In the genomic region with DNA sequence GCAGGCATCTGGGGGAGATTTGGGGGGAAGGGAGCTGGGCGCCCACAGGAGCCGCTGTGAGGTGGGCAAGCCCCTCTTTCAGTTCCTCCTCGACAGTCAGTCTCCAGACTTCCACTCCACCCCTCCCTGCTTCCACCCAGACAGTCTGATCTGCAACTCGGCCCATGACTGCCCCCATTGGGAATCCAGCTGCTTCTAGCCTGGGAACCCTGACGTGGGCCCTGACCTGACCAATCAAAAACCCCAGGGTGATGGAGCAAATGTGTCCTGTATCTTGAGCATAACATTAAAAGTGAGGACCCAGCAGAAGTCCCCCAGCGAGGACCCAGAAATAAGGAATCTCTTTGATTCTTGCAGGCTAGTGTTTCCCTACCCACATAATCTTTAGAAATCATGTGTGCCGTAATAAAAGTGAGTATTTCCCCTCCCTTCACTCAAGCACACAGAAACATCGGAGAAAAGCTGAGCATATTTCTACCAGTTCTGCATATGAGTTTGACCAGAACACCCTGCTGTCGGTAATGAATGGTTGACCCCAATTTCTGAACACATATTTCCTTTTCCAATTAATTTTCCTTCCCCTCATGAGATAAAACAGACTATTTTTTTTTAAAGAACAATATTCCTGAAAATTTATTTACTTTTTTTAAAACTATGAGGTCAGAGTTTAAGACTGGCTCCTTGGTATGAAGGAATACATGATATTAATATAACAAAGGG, we compare ENCODE assay signal across 9 cellular contexts. TPM values are rescaled to one million over a fixed set of nuclear protein-coding genes. Genes with fewer than 3 reads are reported as not detected.
DNase-seq lines count a peak whose midpoint lies in the region; ATAC-seq and TF ChIP-seq lines count a peak whose summit lies in the region.
"Had no signal": no experiment of that assay in that cellular context is flagged by ENCODE, and none has a peak within 500 bp of the region (broad histone marks: within the 10 kb centered on the region; RNA-seq: fewer than 3 reads in every experiment).

No MANE protein-coding gene starts in this region.

- ATAC-seq in GM21619 (IDR thresholded peaks at IDR 0.05; ENCODE audit: unreplicated experiment): peak; percentile 68
- no peak for ATAC-seq in HG03521 (IDR thresholded peaks at IDR 0.05; ENCODE audit: unreplicated experiment)

- peaks cover 43% of the 10 kb centered on the region for H3K4me1 ChIP-seq in fibroblast of lung (ENCODE audit: control insufficient read depth, extremely low read depth, insufficient read depth, low read length)
- H3K4me1 ChIP-seq in sigmoid colon: peaks cover 0 to 90% (median 72%) of the 10 kb centered on the region in 4 donors
- H3K4me1 ChIP-seq in prostate gland (replicated peaks): peaks cover 9% of the 10 kb centered on the region

- no peak overlapping the region for H2AFZ ChIP-seq in fibroblast of lung (ENCODE audit: low read length)

- intact Hi-C loops in sigmoid colon (cut with DNase I): loop anchor here (10.0 kb wide), 1 partner anchor 244 kb away; the partner anchor contains the start of genes ALKBH2 and UNG
- intact Hi-C loops in prostate gland (cut with DNase I): no loop called here

- TF ChIP-seq CTCF in fibroblast of lung (conservative IDR thresholded peaks at IDR 0.05 in 1 of 2, IDR thresholded peaks at IDR 0.05 in 1 of 2; ENCODE audit: low read depth in 1 of 2, low read length in 2 of 2) (peak in 1 of 2 donors; percentile 23), sigmoid colon (IDR thresholded peaks at IDR 0.05) (no peak), prostate gland (IDR thresholded peaks at IDR 0.05) (no peak)

- H3K36me3 ChIP-seq in fibroblast of lung (ENCODE audit: control insufficient read depth, insufficient read depth, low read length) (peaks cover 22% of the 10 kb centered on the region), sigmoid colon (peaks cover 0 to 28% (median 14%) of the 10 kb centered on the region in 4 donors), prostate gland (no peaks in the 10 kb centered on the region)

- H3K9ac ChIP-seq in fibroblast of lung (ENCODE audit: insufficient read depth, low read length): no peak overlapping the region

- peak; percentile 79 for DNase-seq in D341Med (ENCODE audit: low spot score)
- peak; percentile 67 for DNase-seq in NOMO-1 treated with dmso at 0.1 percent for 144 hours (lab: John Stamatoyannopoulos, UW; ENCODE audit: unreplicated experiment)
- peak; percentile 85 to 88 for DNase-seq in fibroblast of lung (ENCODE audit: low read depth in 2 of 2)
- peak; percentile 81 for DNase-seq in sigmoid colon
- DNase-seq in prostate gland (ENCODE audit: low spot score): no peak
- DNase-seq in SKM-1 treated with dmso at 0.1 percent for 144 hours (lab: John Stamatoyannopoulos, UW; ENCODE audit: unreplicated experiment): no peak

- TF ChIP-seq POLR2A in sigmoid colon (IDR thresholded peaks at IDR 0.05) (no peak), prostate gland (IDR thresholded peaks at IDR 0.05) (no peak)

- TF ChIP-seq EP300 in sigmoid colon (IDR thresholded peaks at IDR 0.05): no peak

- H3K79me2 ChIP-seq in fibroblast of lung (ENCODE audit: control insufficient read depth, insufficient read depth, low read length): peaks cover 83% of the 10 kb centered on the region

- H3K9me3 ChIP-seq in fibroblast of lung (ENCODE audit: control insufficient read depth, insufficient read depth, low read depth, low read length) (no peaks in the 10 kb centered on the region), sigmoid colon (no peaks in the 10 kb centered on the region), prostate gland (no peaks in the 10 kb centered on the region)

- WGBS in sigmoid colon, 2 donors: 60 to 73% methylated on average over 9 of the region's 9 CpGs
- 75% methylated on average over 9 of the region's 9 CpGs for WGBS in prostate gland

- H3K4me2 ChIP-seq in fibroblast of lung (ENCODE audit: extremely low read depth, insufficient read depth, low read length): no peak overlapping the region

- no peaks in the 10 kb centered on the region for H3K27me3 ChIP-seq in fibroblast of lung (ENCODE audit: control insufficient read depth, insufficient read depth, low read length)
- no peaks in the 10 kb centered on the region for H3K27me3 ChIP-seq in sigmoid colon
- H3K27me3 ChIP-seq in prostate gland (replicated peaks; ENCODE audit: insufficient read depth): no peaks in the 10 kb centered on the region

- no peaks in the 10 kb centered on the region for H4K20me1 ChIP-seq in fibroblast of lung (ENCODE audit: control insufficient read depth, extremely low read depth, insufficient read depth, low read length)

- H3K4me3 ChIP-seq in fibroblast of lung (replicated peaks in 1 of 4; ENCODE audit: control extremely low read depth in 1 of 4, insufficient read depth in 1 of 4, low read depth in 3 of 4, low read length in 4 of 4) (no peak overlapping the region), sigmoid colon (no peak overlapping the region), prostate gland (no peak overlapping the region)

- H3K27ac ChIP-seq in fibroblast of lung (ENCODE audit: insufficient read depth, low read length): peak overlapping the region; percentile 100
- H3K27ac ChIP-seq in sigmoid colon: peak overlapping the region; percentile 25 to 99 (median 61)
- no peak overlapping the region for H3K27ac ChIP-seq in prostate gland

RNA-seq across cellular contexts. Expression of gene SSH1, which starts 6.4 kb away (rescaled TPM):
- 14.4 and 24.9 TPM in 2 replicates for total RNA-seq in fibroblast of lung
- 22.1 and 31.9 TPM in 2 replicates for polyA plus RNA-seq in fibroblast of lung
- polyA plus RNA-seq in fibroblast of lung (2012): 21.3 and 23.4 TPM in 2 replicates
- polyA minus RNA-seq in fibroblast of lung (ENCODE audit: low replicate concordance): 66.6 and 95.5 TPM in 2 replicates
- 10 to 100 TPM in 3 of 4 donors, 1 to 10 TPM in 1; 9.9 to 19.7 (median 12.6) TPM for total RNA-seq in sigmoid colon
- 10 to 100 TPM in 1 of 3 donors, 1 to 10 TPM in 2; 3.6 to 10.1 (median 5.1) TPM for polyA plus RNA-seq in sigmoid colon
- 10 to 100 TPM; 11.0 to 37.2 TPM for total RNA-seq in prostate gland

RNA-seq across cellular contexts. Expression of gene DAO, which starts 28.9 kb away (rescaled TPM):
- not detected in 2 replicates for total RNA-seq in fibroblast of lung
- polyA plus RNA-seq in fibroblast of lung: not detected in 2 replicates
- polyA plus RNA-seq in fibroblast of lung (2012): not detected in 2 replicates
- polyA minus RNA-seq in fibroblast of lung (ENCODE audit: low replicate concordance): not detected in 2 replicates
- not detected for total RNA-seq in sigmoid colon
- polyA plus RNA-seq in sigmoid colon: 1 to 10 TPM; 1.0 to 9.0 (median 4.2) TPM
- total RNA-seq in prostate gland: not detected
- total RNA-seq: subcutaneous adipose tissue had no signal

Comparison
In these comparisons a context has a peak if more than half of its experiments do, and no peak if none do; other contexts are left out.
1. DNase-seq: peak in D341Med (single experiment), NOMO-1 treated with dmso at 0.1 percent for 144 hours (single experiment), fibroblast of lung (2 of 2) and sigmoid colon (single experiment); none in prostate gland (single experiment) and SKM-1 treated with dmso at 0.1 percent for 144 hours (single experiment).
2. H3K27ac ChIP-seq: peak in fibroblast of lung (single experiment) and sigmoid colon (4 of 4); none in prostate gland (0 of 2).